Comparison of ENCODE assay signal across 8 cellular contexts in genomic region chr12:110741371-110741770, GRCh38. TPM values are rescaled to one million over a fixed set of nuclear protein-coding genes. Genes with fewer than 3 reads are reported as not detected.
DNase-seq lines count a peak whose midpoint lies in the region; ATAC-seq, FAIRE-seq and TF ChIP-seq lines count a peak whose summit lies in the region.

No MANE protein-coding gene starts in this region.

- peaks cover 0 to 8% (median 2%) of the 10 kb centered on the region in 4 experiments; a peak in 2 of 8 replicates for H3K36me3 ChIP-seq in H1 (ENCODE audit: control insufficient read depth in 2 of 4, insufficient read depth in 4 of 4, low read length in 3 of 4)

- POLR2A ChIA-PET in H1 (lab: Charles Lee; ENCODE audit: partially characterized antibody) = interaction anchor here (0.8 to 5.2 kb wide), 6 partner anchors 8 to 49 kb away, joined by 4 to 27 read pairs (median 5); no protein-coding TSS in a partner anchor

- H3K56ac ChIP-seq in H1 (replicated peaks; ENCODE audit: insufficient read length, low read depth, low read length) = no peak overlapping the region

- H3K4ac ChIP-seq in H1 (replicated peaks; ENCODE audit: insufficient read length, low read depth, low read length) = no peak overlapping the region

- no peak overlapping the region for H2BK20ac ChIP-seq in H1 (ENCODE audit: low read length)

- no peak overlapping the region for H2BK120ac ChIP-seq in H1 (replicated peaks; ENCODE audit: low read depth, low read length)

- H3K4me3 ChIP-seq in GM12875 (ENCODE audit: low read depth, low read length) = peak overlapping the region; percentile 94
- H3K4me3 ChIP-seq in H1 (ENCODE audit: extremely low read depth in 1 of 4, insufficient read depth in 2 of 4, low read depth in 3 of 4, low read length in 4 of 4) = peak overlapping the region; percentile 83 to 98 (median 88)

- no peak for ATAC-seq in GM19351 (IDR thresholded peaks at IDR 0.05; ENCODE audit: unreplicated experiment)
- no peak for ATAC-seq in HG02973 (IDR thresholded peaks at IDR 0.05; ENCODE audit: unreplicated experiment)

- H3K79me1 ChIP-seq in H1 (ENCODE audit: low read depth, low read length) = no peaks in the 10 kb centered on the region

- peaks cover 2 to 11% (median 8%) of the 10 kb centered on the region in 4 experiments; a peak in 5 of 7 replicates for H3K4me1 ChIP-seq in H1 (replicated peaks in 1 of 4; ENCODE audit: control insufficient read depth in 3 of 4, insufficient read depth in 4 of 4, low read length in 3 of 4)

- H3K27ac ChIP-seq in H1 (ENCODE audit: low read depth, low read length) = no peak overlapping the region

- H4K91ac ChIP-seq in H1 (replicated peaks; ENCODE audit: insufficient read length, low read length) = no peak overlapping the region

- H3K4me3 Mint-ChIP-seq in nephron progenitor cell = peak overlapping the region; percentile 99

- H3K18ac ChIP-seq in H1 (ENCODE audit: extremely low read depth, low read length) = no peak overlapping the region

- FAIRE-seq in H1 (lab: Jason Lieb, UNC) = no peak

- no peak overlapping the region for H3K23ac ChIP-seq in H1 (ENCODE audit: insufficient read length)

- H3K9me3 ChIP-seq in H1 (ENCODE audit: insufficient read depth in 2 of 2, low read depth in 1 of 2, low read length in 1 of 2) = no peaks in the 10 kb centered on the region

- peaks cover 23 to 36% of the 10 kb centered on the region in 2 experiments for H4K20me1 ChIP-seq in H1 (replicated peaks in 1 of 2; ENCODE audit: control insufficient read depth in 1 of 2, insufficient read depth in 2 of 2, low read length in 2 of 2)

- H2BK5ac ChIP-seq in H1 (ENCODE audit: low read depth, low read length) = no peak overlapping the region

- TF ChIP-seq RAD21 in H1 (IDR thresholded peaks at IDR 0.05 in 1 of 2, conservative IDR thresholded peaks at IDR 0.05 in 1 of 2; ENCODE audit: low read depth in 2 of 2, low read length in 2 of 2) = no peak

- TF ChIP-seq CTCF in GM12875 (IDR thresholded peaks at IDR 0.05; ENCODE audit: borderline replicate concordance, insufficient read depth, low read depth, low read length) (no peak), H1 (IDR thresholded peaks at IDR 0.05; ENCODE audit: control extremely low read depth in 1 of 3, insufficient read depth in 1 of 3, low read depth in 1 of 3, low read length in 3 of 3) (no peak), nephron progenitor cell (IDR thresholded peaks at IDR 0.05) (no peak)

- peaks cover 13% of the 10 kb centered on the region for H3K36me3 Mint-ChIP-seq in nephron progenitor cell (ENCODE audit: low read depth)

- H2AK5ac ChIP-seq in H1 (ENCODE audit: low read depth, low read length) = no peak overlapping the region

- H2BK15ac ChIP-seq in H1 (ENCODE audit: low read length) = no peak overlapping the region

- no peaks in the 10 kb centered on the region for H3K9me3 Mint-ChIP-seq in nephron progenitor cell

- no peak overlapping the region for H2BK12ac ChIP-seq in H1 (ENCODE audit: low read depth, low read length)

- no peak overlapping the region for H2AFZ ChIP-seq in H1 (ENCODE audit: low read length)

- peak overlapping the region in 3 of 4 experiments; percentile 90 to 95 (median 94); a peak in 6 of 7 replicates for H3K9ac ChIP-seq in H1 (replicated peaks in 1 of 4; ENCODE audit: extremely low read depth in 1 of 4, low read depth in 3 of 4, low read length in 3 of 4)

- H3K27ac Mint-ChIP-seq in nephron progenitor cell = no peak overlapping the region

- TF ChIP-seq POLR2A in H1 (IDR thresholded peaks at IDR 0.05; ENCODE audit: control extremely low read depth in 1 of 2, low read depth in 2 of 2, low read length in 2 of 2) = no peak

- peaks cover 6% of the 10 kb centered on the region for H3K27me3 Mint-ChIP-seq in nephron progenitor cell (ENCODE audit: low read depth, poor library complexity)

- 11% methylated on average over 5 of the region's 5 CpGs; no CpG with 5 or more reads in 1 of the 2 experiments for WGBS in H1 (ENCODE audit: extremely low coverage in 1 of 2, insufficient coverage in 1 of 2, insufficient read length in 1 of 2, insufficient replicate concordance in 2 of 2, low coverage in 1 of 2, low lambda C conversion rate in 2 of 2, missing lambda C conversion rate in 1 of 2), 2 experiments

- peaks cover 59% of the 10 kb centered on the region for H3K4me1 Mint-ChIP-seq in nephron progenitor cell

- H4K8ac ChIP-seq in H1 (ENCODE audit: extremely low read depth, insufficient read depth, low read length) = no peak overlapping the region

- DNase-seq in OCI-M1 (lab: John Stamatoyannopoulos, UW) = peak; percentile 61
- no peak for DNase-seq in H1 (ENCODE audit: low read depth in 1 of 2, low spot score in 2 of 2)
- no peak for DNase-seq in nephron progenitor cell
- DNase-seq in hippocampal formation (lab: John Stamatoyannopoulos, UW) = no peak
- DNase-seq in NCI-H524 (lab: John Stamatoyannopoulos, UW) = no peak

- peaks cover 56 to 69% of the 10 kb centered on the region in 2 experiments for H3K79me2 ChIP-seq in H1 (ENCODE audit: control insufficient read depth in 1 of 2, insufficient read depth in 2 of 2, low read length in 2 of 2)

- no peak overlapping the region for H3K14ac ChIP-seq in H1 (ENCODE audit: insufficient read length)

- no peak for TF ChIP-seq EP300 in H1 (IDR thresholded peaks at IDR 0.05; ENCODE audit: borderline replicate concordance in 1 of 2, low read depth in 2 of 2, low read length in 2 of 2)

- no peak overlapping the region for H4K5ac ChIP-seq in H1 (ENCODE audit: insufficient read length, low read depth, low read length)

- CTCF ChIA-PET in H1 (lab: Charles Lee; ENCODE audit: partially characterized antibody) = interaction anchor here (1.8 kb wide), 1 partner anchor 86 kb away, joined by 5 read pairs; no protein-coding TSS in a partner anchor

- H3K4me2 ChIP-seq in H1 (ENCODE audit: insufficient read depth in 1 of 2, low read depth in 2 of 2, low read length in 2 of 2) = peak overlapping the region; percentile 80 to 93

- H3K27me3 ChIP-seq in H1 (replicated peaks in 1 of 4; ENCODE audit: control insufficient read depth in 3 of 4, extremely low read depth in 1 of 4, insufficient read depth in 3 of 4, low read length in 3 of 4) = no peaks in the 10 kb centered on the region

- H3K23me2 ChIP-seq in H1 (ENCODE audit: low read depth, low read length) = peaks cover 15% of the 10 kb centered on the region

TF ChIP-seq in H1, 55 proteins besides CTCF, POLR2A, EP300 and RAD21:
- TF ChIP-seq SIN3A (conservative IDR thresholded peaks at IDR 0.05 in 1 of 2, IDR thresholded peaks at IDR 0.05 in 1 of 2; ENCODE audit: low read depth in 1 of 2, low read length in 2 of 2) (0 out of 4 replicates have a peak, but pooled peaks of 1 of the 2 experiments have one; percentile 47), CHD1 (IDR thresholded peaks at IDR 0.05; ENCODE audit: low read depth, low read length) (no peak)

RNA-seq across cellular contexts. Expression of gene PPP1CC, which starts 1.3 kb away (rescaled TPM):
- 335 and 350 TPM in 2 replicates for total RNA-seq in H1 (2021; fragmentation: NEBNext Ultra II Directional; extraction: Animal tissue kit (Norgen Biotek cat#: 25700))
- polyA plus RNA-seq in H1 (2011; rRNA removed) = 109 and 193 TPM in 2 replicates
- 216 TPM for polyA plus RNA-seq in H1 (2011; cell fraction: cytosol; rRNA removed)
- polyA plus RNA-seq in H1 (2011; cell fraction: nucleus; rRNA removed) = 71.9 TPM
- 227 to 289 TPM (median 267 TPM) in 4 replicates for polyA plus RNA-seq in H1 (2012, experiment 1 of 2)
- polyA plus RNA-seq in H1 (2012, experiment 2 of 2) = 41.5 TPM
- 220 TPM for polyA plus RNA-seq in H1 (2013, experiment 1 of 2)
- polyA plus RNA-seq in H1 (2013, experiment 2 of 2) = 229 TPM
- polyA minus RNA-seq in H1 (2011; rRNA and poly(A)+ RNA removed) = 220 and 313 TPM in 2 replicates
- 137 TPM for polyA minus RNA-seq in H1 (2011; cell fraction: cytosol; rRNA and poly(A)+ RNA removed)
- 129 TPM for polyA minus RNA-seq in H1 (2011; cell fraction: nucleus; rRNA and poly(A)+ RNA removed)

RNA-seq across cellular contexts. Expression of gene HVCN1, which starts 52.5 kb away (rescaled TPM):
- total RNA-seq in H1 (2021; fragmentation: NEBNext Ultra II Directional; extraction: Animal tissue kit (Norgen Biotek cat#: 25700)) = 5.6 and 5.8 TPM in 2 replicates
- polyA plus RNA-seq in H1 (2011; rRNA removed) = 10.5 and 11.2 TPM in 2 replicates
- polyA plus RNA-seq in H1 (2011; cell fraction: cytosol; rRNA removed) = 8.0 TPM
- 5.7 TPM for polyA plus RNA-seq in H1 (2011; cell fraction: nucleus; rRNA removed)
- polyA plus RNA-seq in H1 (2012, experiment 1 of 2) = 7.3 to 9.5 TPM (median 7.9 TPM) in 4 replicates
- polyA plus RNA-seq in H1 (2012, experiment 2 of 2) = 7.0 TPM
- polyA plus RNA-seq in H1 (2013, experiment 1 of 2) = 14.1 TPM
- 14.7 TPM for polyA plus RNA-seq in H1 (2013, experiment 2 of 2)
- 3.7 and 6.0 TPM in 2 replicates for polyA minus RNA-seq in H1 (2011; rRNA and poly(A)+ RNA removed)
- polyA minus RNA-seq in H1 (2011; cell fraction: cytosol; rRNA and poly(A)+ RNA removed) = 2.9 TPM
- 3.0 TPM for polyA minus RNA-seq in H1 (2011; cell fraction: nucleus; rRNA and poly(A)+ RNA removed)
